ENCODE assay signal across 17 cellular contexts in the genomic region with DNA sequence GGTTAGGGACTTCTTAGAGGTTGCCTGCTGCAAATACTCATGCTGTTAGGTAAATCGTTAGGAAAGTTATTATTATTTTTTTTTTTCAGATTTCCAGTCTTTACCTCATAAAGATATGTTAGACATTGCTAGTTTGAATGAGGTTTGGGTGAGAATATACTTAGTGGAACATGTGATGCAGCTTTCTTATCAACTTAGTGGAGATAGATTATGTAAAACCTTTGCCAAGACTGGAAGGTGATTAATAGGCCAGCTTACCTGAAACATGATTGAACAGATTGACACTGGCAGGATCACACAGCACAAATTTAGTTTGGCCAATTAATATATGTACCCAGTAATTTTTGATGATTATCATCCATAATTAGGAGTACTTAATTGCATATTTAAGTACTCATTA. TPM values are rescaled to one million over a fixed set of nuclear protein-coding genes. Genes with fewer than 3 reads are reported as not detected.
DNase-seq lines count a peak whose midpoint lies in the region; ATAC-seq lines count a peak whose summit lies in the region.
"Had no signal": no experiment of that assay in that cellular context is flagged by ENCODE, and none has a peak within 500 bp of the region (broad histone marks: within the 10 kb centered on the region; RNA-seq: fewer than 3 reads in every experiment).

No MANE protein-coding gene starts in this region.

- no peak overlapping the region for H3K4me3 Mint-ChIP-seq in activated naive CD8-positive, alpha-beta T cell
- H3K4me3 Mint-ChIP-seq in activated naive CD8-positive, alpha-beta T cell treated with anti-CD3 and anti-CD28 coated beads for 36 hours: no peak overlapping the region
- peak overlapping the region in 1 of 3 donors; percentile 34 for H3K4me3 Mint-ChIP-seq in T-cell
- peak overlapping the region in 1 of 5 donors; percentile 15 for H3K4me3 Mint-ChIP-seq in immature natural killer cell
- H3K4me3 Mint-ChIP-seq in stimulated activated effector memory CD8-positive, alpha-beta T cell treated with anti-CD3 and anti-CD28 coated beads, Interleukin-12 subunit alpha, Interleukin-12 subunit beta, amount 100 ng/mL, for 72 hours: no peak overlapping the region
- H3K4me3 Mint-ChIP-seq: B cell had no signal

- no peak for DNase-seq in activated naive CD8-positive, alpha-beta T cell treated with anti-CD3 and anti-CD28 coated beads for 36 hours
- DNase-seq in T-cell (no peak), immature natural killer cell (no peak), ureter (ENCODE audit: low spot score) (no peak), occipital lobe (lab: John Stamatoyannopoulos, UW) (no peak)
- no peak for DNase-seq in stimulated activated effector memory CD8-positive, alpha-beta T cell treated with anti-CD3 and anti-CD28 coated beads, Interleukin-12 subunit alpha, Interleukin-12 subunit beta, amount 100 ng/mL, for 72 hours (ENCODE audit: low spot score in 2 of 2)
- DNase-seq: ACHN, EL, GOT3, KBM-7, NCI-H1092, NCI-H1694, NCI-H345, NCI-H526 treated with DMSO at 0.1 percent for 48 hours, PC-9 had no signal

- peaks cover 82% of the 10 kb centered on the region for H3K4me1 Mint-ChIP-seq in activated naive CD8-positive, alpha-beta T cell (ENCODE audit: low read depth)
- peaks cover 71% of the 10 kb centered on the region for H3K4me1 Mint-ChIP-seq in activated naive CD8-positive, alpha-beta T cell treated with anti-CD3 and anti-CD28 coated beads for 36 hours
- H3K4me1 Mint-ChIP-seq in T-cell (peaks cover 82 to 96% (median 84%) of the 10 kb centered on the region in 3 donors), immature natural killer cell (peaks cover 81 to 91% of the 10 kb centered on the region in 2 donors)
- peaks cover 46% of the 10 kb centered on the region for H3K4me1 Mint-ChIP-seq in stimulated activated effector memory CD8-positive, alpha-beta T cell treated with anti-CD3 and anti-CD28 coated beads, Interleukin-12 subunit alpha, Interleukin-12 subunit beta, amount 100 ng/mL, for 72 hours

- H3K27me3 Mint-ChIP-seq in activated naive CD8-positive, alpha-beta T cell: no peaks in the 10 kb centered on the region
- no peaks in the 10 kb centered on the region for H3K27me3 Mint-ChIP-seq in activated naive CD8-positive, alpha-beta T cell treated with anti-CD3 and anti-CD28 coated beads for 36 hours
- H3K27me3 Mint-ChIP-seq in T-cell (no peaks in the 10 kb centered on the region), immature natural killer cell (ENCODE audit: low read depth in 3 of 3) (peaks cover 0 to 3% (median 0%) of the 10 kb centered on the region in 3 donors)
- H3K27me3 Mint-ChIP-seq: B cell had no signal

- no peak for ATAC-seq in T-cell (replicated peaks in 1 of 4)
- ATAC-seq in stimulated activated effector memory CD8-positive, alpha-beta T cell treated with anti-CD3 and anti-CD28 coated beads, Interleukin-12 subunit alpha, Interleukin-12 subunit beta, amount 100 ng/mL, for 72 hours: no peak

- CTCF ChIA-PET in T-cell (lab: Charles Lee): interaction anchor here in 1 of 2 donors (0.7 kb wide), 1 partner anchor 72 kb away, joined by 3 read pairs; no protein-coding TSS in a partner anchor

- H3K9me3 Mint-ChIP-seq in activated naive CD8-positive, alpha-beta T cell (ENCODE audit: low read depth): no peaks in the 10 kb centered on the region
- H3K9me3 Mint-ChIP-seq in activated naive CD8-positive, alpha-beta T cell treated with anti-CD3 and anti-CD28 coated beads for 36 hours: peaks cover 10% of the 10 kb centered on the region
- H3K9me3 Mint-ChIP-seq in T-cell: no peaks in the 10 kb centered on the region
- H3K9me3 Mint-ChIP-seq in immature natural killer cell: no peaks in the 10 kb centered on the region
- no peaks in the 10 kb centered on the region for H3K9me3 Mint-ChIP-seq in stimulated activated effector memory CD8-positive, alpha-beta T cell treated with anti-CD3 and anti-CD28 coated beads, Interleukin-12 subunit alpha, Interleukin-12 subunit beta, amount 100 ng/mL, for 72 hours

- peak overlapping the region; percentile 82 for H3K27ac Mint-ChIP-seq in activated naive CD8-positive, alpha-beta T cell
- H3K27ac Mint-ChIP-seq in activated naive CD8-positive, alpha-beta T cell treated with anti-CD3 and anti-CD28 coated beads for 36 hours: no peak overlapping the region
- peak overlapping the region; percentile 23 to 56 for H3K27ac Mint-ChIP-seq in T-cell
- peak overlapping the region; percentile 46 to 90 (median 78) for H3K27ac Mint-ChIP-seq in immature natural killer cell
- peak overlapping the region; percentile 55 for H3K27ac Mint-ChIP-seq in stimulated activated effector memory CD8-positive, alpha-beta T cell treated with anti-CD3 and anti-CD28 coated beads, Interleukin-12 subunit alpha, Interleukin-12 subunit beta, amount 100 ng/mL, for 72 hours

- H3K36me3 Mint-ChIP-seq in activated naive CD8-positive, alpha-beta T cell: no peaks in the 10 kb centered on the region
- peaks cover 35% of the 10 kb centered on the region for H3K36me3 Mint-ChIP-seq in activated naive CD8-positive, alpha-beta T cell treated with anti-CD3 and anti-CD28 coated beads for 36 hours
- peaks cover 9% of the 10 kb centered on the region for H3K36me3 Mint-ChIP-seq in T-cell
- no peaks in the 10 kb centered on the region for H3K36me3 Mint-ChIP-seq in immature natural killer cell
- H3K36me3 Mint-ChIP-seq in stimulated activated effector memory CD8-positive, alpha-beta T cell treated with anti-CD3 and anti-CD28 coated beads, Interleukin-12 subunit alpha, Interleukin-12 subunit beta, amount 100 ng/mL, for 72 hours: no peaks in the 10 kb centered on the region

- POLR2A ChIA-PET in T-cell (lab: Charles Lee): interaction anchor here in 1 of 2 donors (1.0 kb wide), 1 partner anchor 12 kb away, joined by 3 read pairs; no protein-coding TSS in a partner anchor

RNA-seq across cellular contexts. Expression of a gene that starts 32.3 kb away (rescaled TPM):
- total RNA-seq in activated naive CD8-positive, alpha-beta T cell treated with anti-CD3 and anti-CD28 coated beads for 36 hours: 10 to 100 TPM; 44.0 to 52.5 TPM
- total RNA-seq in T-cell (100 to 1,000 TPM; 296 to 481 (median 303) TPM), ureter (140 TPM), occipital lobe (109 TPM)
- polyA plus RNA-seq in immature natural killer cell: 100 to 1,000 TPM; 336 to 513 (median 447) TPM
